Comparison of ENCODE assay signal across 16 cellular contexts in genomic region chr14:90336985-90337384, GRCh38.
"Had no signal": no experiment of that assay in that cellular context is flagged by ENCODE, and none has a peak within 500 bp of the region (broad histone marks: within the 10 kb centered on the region; RNA-seq: fewer than 3 reads in every experiment).

No MANE protein-coding gene starts in this region.

- H3K4me3 Mint-ChIP-seq: endodermal cell; memory B cell; naive thymus-derived CD8-positive, alpha-beta T cell had no signal

- H3K9me3 Mint-ChIP-seq: endodermal cell; memory B cell; naive thymus-derived CD8-positive, alpha-beta T cell had no signal

- H3K36me3 ChIP-seq: cardiac muscle cell, transverse colon had no signal

- H3K4me3 ChIP-seq: cardiac muscle cell, dorsolateral prefrontal cortex, transverse colon had no signal

- H3K4me1 Mint-ChIP-seq: endodermal cell, memory B cell had no signal

- H3K9me3 ChIP-seq: transverse colon had no signal

- H3K27ac Mint-ChIP-seq: endodermal cell, memory B cell had no signal

- ATAC-seq: left ventricle myocardium superior; naive thymus-derived CD8-positive, alpha-beta T cell had no signal

- H3K36me3 Mint-ChIP-seq: memory B cell; naive thymus-derived CD8-positive, alpha-beta T cell had no signal

- H3K9ac ChIP-seq: parathyroid adenoma had no signal

- H2AFZ ChIP-seq: parathyroid adenoma had no signal

- DNase-seq: activated CD4-positive, alpha-beta T cell treated with anti-CD3 and anti-CD28 coated beads for 1 hour; activated CD4-positive, alpha-beta T cell treated with anti-CD3 and anti-CD28 coated beads, Interleukin-2, amount 50 U/mL, for 48 hours; activated naive CD4-positive, alpha-beta T cell treated with anti-CD3 and anti-CD28 coated beads, Interleukin-2, amount 50 U/mL, for 16 hours; dorsolateral prefrontal cortex; endodermal cell; erythroblast; kidney; left ventricle myocardium superior; naive thymus-derived CD8-positive, alpha-beta T cell; retina; stimulated activated CD4-positive, alpha-beta T cell treated with anti-CD3 and anti-CD28 coated beads, Interleukin-4, amount 100 ng/mL, for 1 hour; stimulated activated naive CD4-positive, alpha-beta T cell; transverse colon had no signal

- H3K79me2 ChIP-seq: parathyroid adenoma had no signal

- H3K27ac ChIP-seq: cardiac muscle cell, dorsolateral prefrontal cortex, parathyroid adenoma, transverse colon had no signal
